1 cellular context compared by ENCODE assay signal in the genomic region with DNA sequence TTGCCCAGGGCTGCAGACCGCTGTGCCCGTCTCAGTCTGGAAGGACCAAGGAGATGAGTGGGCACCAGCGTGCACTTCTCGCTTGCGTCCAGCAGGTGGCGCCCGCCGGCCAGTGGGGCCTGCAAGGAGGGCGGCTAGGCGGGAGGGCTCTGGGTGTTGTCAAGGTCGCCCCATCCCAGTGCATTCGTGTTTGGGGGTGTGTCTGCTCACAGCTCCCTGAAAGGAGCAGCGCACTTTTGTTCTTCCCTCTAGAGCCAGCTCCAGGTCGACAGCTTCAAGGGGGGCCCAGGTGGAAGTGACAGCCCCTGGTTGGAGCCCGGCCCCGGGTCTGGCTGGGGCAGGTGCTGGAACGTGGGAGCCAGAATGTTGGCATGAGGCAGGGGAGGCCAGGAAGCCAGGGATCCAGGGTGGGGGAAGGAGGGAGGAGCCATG.
A peak's percentile ranks its signal among the peaks of the same experiment; 100 is the strongest.
TF ChIP-seq lines count a peak whose summit lies in the region.

No MANE protein-coding gene starts in this region.

TF ChIP-seq in H1, 55 proteins besides CTCF, POLR2A, EP300 and RAD21 (continued from another document):
- TF ChIP-seq ZNF274 (IDR thresholded peaks at IDR 0.05; ENCODE audit: borderline replicate concordance, extremely low read depth, low read length) (no peak), SIN3A (conservative IDR thresholded peaks at IDR 0.05 in 1 of 2, IDR thresholded peaks at IDR 0.05 in 1 of 2; ENCODE audit: low read depth in 1 of 2, low read length in 2 of 2) (0 out of 4 replicates have a peak, but pooled peaks of 1 of the 2 experiments have one; percentile 45), YY1 (IDR thresholded peaks at IDR 0.05; ENCODE audit: low read depth, low read length) (peak; percentile 29; the same call in 1 of the 2 replicates), CREB1 (IDR thresholded peaks at IDR 0.05) (peak; percentile 64), EZH2 (IDR thresholded peaks at IDR 0.05; ENCODE audit: low read depth, low read length, severe bottlenecking) (no peak), JUND (IDR thresholded peaks at IDR 0.05; ENCODE audit: low read length) (0 out of 2 replicates have a peak, but pooled peaks have one; percentile 7), SP1 (IDR thresholded peaks at IDR 0.05; ENCODE audit: low read depth, low read length) (no peak)
- TF ChIP-seq, protein P1, sequence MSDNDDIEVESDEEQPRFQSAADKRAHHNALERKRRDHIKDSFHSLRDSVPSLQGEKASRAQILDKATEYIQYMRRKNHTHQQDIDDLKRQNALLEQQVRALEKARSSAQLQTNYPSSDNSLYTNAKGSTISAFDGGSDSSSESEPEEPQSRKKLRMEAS (IDR thresholded peaks at IDR 0.05) = peak; percentile 58; the same call in 1 of the 2 replicates
TF ChIP-seq in H1: peak in this region for 5.
